Comparison of ENCODE assay signal across 31 cellular contexts in genomic region chr16:72487283-72487682, GRCh38.
"Had no signal": no experiment of that assay in that cellular context is flagged by ENCODE, and none has a peak within 500 bp of the region (broad histone marks: within the 10 kb centered on the region; RNA-seq: fewer than 3 reads in every experiment).

No MANE protein-coding gene starts in this region.

- H3K9me3 ChIP-seq: ascending aorta had no signal

- H3K27ac ChIP-seq: ascending aorta, cardiac muscle cell, WERI-Rb-1 had no signal

- ATAC-seq: activated CD4-positive, alpha-beta T cell treated with anti-CD3 and anti-CD28 coated beads for 36 hours; activated CD4-positive, CD25-positive, alpha-beta regulatory T cell treated with anti-CD3 and anti-CD28 coated beads, Interleukin-2, amount 50 U/mL, for 24 hours; activated CD8-positive, alpha-beta memory T cell treated with anti-CD3 and anti-CD28 coated beads, Interleukin-2, amount 10 ng/mL, durations not matched to agents 7 days and 5 days; activated CD8-positive, alpha-beta T cell treated with anti-CD3 and anti-CD28 coated beads, Interleukin-2, amount 10 ng/mL, durations not matched to agents 7 days and 5 days; activated naive CD8-positive, alpha-beta T cell treated with anti-CD3 and anti-CD28 coated beads, Interleukin-2, amount 50 U/mL, for 24 hours; WTC11 had no signal

- FAIRE-seq: bronchial epithelial cell had no signal

- H3K4me3 ChIP-seq: ascending aorta, cardiac muscle cell had no signal

- DNase-seq: activated CD4-positive, alpha-beta memory T cell treated with anti-CD3 and anti-CD28 coated beads, Interleukin-2, amount 10 ng/mL, durations not matched to agents 7 days and 5 days; activated CD4-positive, alpha-beta T cell treated with anti-CD3 and anti-CD28 coated beads for 1 hour; activated CD4-positive, alpha-beta T cell treated with anti-CD3 and anti-CD28 coated beads for 36 hours; activated CD4-positive, alpha-beta T cell treated with anti-CD3 and anti-CD28 coated beads for 48 hours; activated CD4-positive, alpha-beta T cell treated with anti-CD3 and anti-CD28 coated beads, Interleukin-2, amount 10 ng/mL, durations not matched to agents 7 days and 5 days; activated CD4-positive, alpha-beta T cell treated with anti-CD3 and anti-CD28 coated beads, Interleukin-2, amount 50 U/mL, for 48 hours; activated CD4-positive, CD25-positive, alpha-beta regulatory T cell; activated CD8-positive, alpha-beta memory T cell treated with anti-CD3 and anti-CD28 coated beads for 24 hours; activated CD8-positive, alpha-beta memory T cell treated with anti-CD3 and anti-CD28 coated beads, Interleukin-2, amount 10 ng/mL, durations not matched to agents 7 days and 5 days; activated CD8-positive, alpha-beta memory T cell treated with anti-CD3 and anti-CD28 coated beads, Interleukin-2, amount 50 U/mL, for 48 hours; activated CD8-positive, alpha-beta T cell treated with anti-CD3 and anti-CD28 coated beads, Interleukin-2, amount 10 ng/mL, durations not matched to agents 7 days and 5 days; activated effector memory CD4-positive, alpha-beta T cell treated with Interleukin-2 at 50 U/mL for 16 hours; activated gamma-delta T cell; activated naive CD4-positive, alpha-beta T cell treated with anti-CD3 and anti-CD28 coated beads, Interleukin-2, amount 10 ng/mL, durations not matched to agents 7 days and 5 days; activated naive CD4-positive, alpha-beta T cell treated with Interleukin-2 at 50 U/mL for 16 hours; activated naive CD8-positive, alpha-beta T cell treated with anti-CD3 and anti-CD28 coated beads, Interleukin-2, amount 10 ng/mL, durations not matched to agents 7 days and 5 days; activated naive CD8-positive, alpha-beta T cell treated with anti-CD3 and anti-CD28 coated beads, Interleukin-2, amount 50 U/mL, for 24 hours; activated T-cell treated with anti-CD3 and anti-CD28 coated beads, Interleukin-2, amount 50 U/mL, for 24 hours; amygdala; anterior cingulate cortex; caudate nucleus; cerebellar nuclear complex; T-helper 1 cell; T-helper 2 cell; T-helper 9 cell; WERI-Rb-1 had no signal

- H3K4me1 ChIP-seq: ascending aorta had no signal

- H3K27me3 ChIP-seq: ascending aorta, cardiac muscle cell had no signal

- H3K36me3 ChIP-seq: ascending aorta, cardiac muscle cell, WERI-Rb-1 had no signal
